In genomic region chr16:66044616-66045015, GRCh38 we compare ENCODE assay signal across 19 cellular contexts.
DNase-seq lines count a peak whose midpoint lies in the region; ATAC-seq, FAIRE-seq and TF ChIP-seq lines count a peak whose summit lies in the region.
"Had no signal": no experiment of that assay in that cellular context is flagged by ENCODE, and none has a peak within 500 bp of the region (broad histone marks: within the 10 kb centered on the region; RNA-seq: fewer than 3 reads in every experiment).

No MANE protein-coding gene starts in this region.

- H3K4me1 Mint-ChIP-seq in mesothelial cell of epicardium = peaks cover 13% of the 10 kb centered on the region
- H3K4me1 Mint-ChIP-seq: CD4-positive, alpha-beta memory T cell had no signal

- FAIRE-seq in endometrium (lab: Jason Lieb, UNC) = peak; percentile 93
- FAIRE-seq: GM12891, GM18507, H1 had no signal

- peaks cover 15% of the 10 kb centered on the region for H3K27me3 Mint-ChIP-seq in mesothelial cell of epicardium (ENCODE audit: low read depth)

- peak overlapping the region; percentile 14 for H3K27ac Mint-ChIP-seq in mesothelial cell of epicardium
- H3K27ac Mint-ChIP-seq: CD4-positive, alpha-beta memory T cell had no signal

- no peak overlapping the region for H3K4me3 Mint-ChIP-seq in mesothelial cell of epicardium
- H3K4me3 Mint-ChIP-seq: CD4-positive, alpha-beta memory T cell had no signal

- H3K36me3 Mint-ChIP-seq in mesothelial cell of epicardium = no peaks in the 10 kb centered on the region
- H3K36me3 Mint-ChIP-seq: CD4-positive, alpha-beta memory T cell had no signal

- no peak for ATAC-seq in GM21526 (IDR thresholded peaks at IDR 0.05; ENCODE audit: low FRiP score, unreplicated experiment)

- peaks cover 14% of the 10 kb centered on the region for H3K9me3 Mint-ChIP-seq in mesothelial cell of epicardium

- no peak for TF ChIP-seq CTCF in mesothelial cell of epicardium (IDR thresholded peaks at IDR 0.05; ENCODE audit: unreplicated experiment)

- DNase-seq in mesothelial cell of epicardium (ENCODE audit: low spot score in 2 of 2, unreplicated experiment in 2 of 2) = no peak
- peak; percentile 67 for DNase-seq in ureter (ENCODE audit: low spot score)
- DNase-seq in KG1 (lab: John Stamatoyannopoulos, UW) = no peak
- DNase-seq in activated CD4-positive, alpha-beta T cell treated with anti-CD3 and anti-CD28 coated beads, Interleukin-2, amount 50 U/mL, for 48 hours = no peak
- DNase-seq: C1 segment of cervical spinal cord; Calu3; CD4-positive, alpha-beta memory T cell; COR-L47; DMS53; DMS79 treated with DMSO at 0.1 percent for 48 hours; GF-D8; GM23248; H7; HCEC 1CT had no signal
